In genomic region chr2:7954223-7954622, GRCh38 we compare ENCODE assay signal across 24 cellular contexts.
DNase-seq lines count a peak whose midpoint lies in the region; ATAC-seq, FAIRE-seq and TF ChIP-seq lines count a peak whose summit lies in the region.
"Had no signal": no experiment of that assay in that cellular context is flagged by ENCODE, and none has a peak within 500 bp of the region (broad histone marks: within the 10 kb centered on the region; RNA-seq: fewer than 3 reads in every experiment).

No MANE protein-coding gene starts in this region.

- TF ChIP-seq RAD21 in HepG2 (CRISPR knock-in tag; IDR thresholded peaks at IDR 0.05) (no peak), K562 (CRISPR knock-in tag; conservative IDR thresholded peaks at IDR 0.05 in 1 of 2, IDR thresholded peaks at IDR 0.05 in 1 of 2) (no peak)

- in situ Hi-C loops in HepG2 (cut with HindIII; ENCODE audit: extremely low pct_ligation_motif_present, low pct_unique_long_range_greater_than_20kb) (no loop called here), K562 (cut with MboI) (no loop called here)

- CTCF ChIA-PET in HepG2 (lab: Yijun Ruan, JAX; ENCODE audit: low intra/inter-chr PET ratio, low total read pairs), result no interaction called here
- CTCF ChIA-PET in K562 (lab: Yijun Ruan, JAX; ENCODE audit: low intra/inter-chr PET ratio), result no interaction called here

- POLR2A ChIA-PET in HepG2 (lab: Yijun Ruan, JAX), result no interaction called here
- POLR2A ChIA-PET in K562 (lab: Yijun Ruan, JAX), result no interaction called here

- intact Hi-C loops in HepG2 (cut with micrococcal nuclease; ENCODE audit: unreplicated experiment) (no loop called here), right lobe of liver (cut with DNase I) (no loop called here), K562 (cut with micrococcal nuclease) (no loop called here), left colon (cut with DNase I, micrococcal nuclease) (no loop called here)

- ATAC-seq in HepG2 (no peak), right lobe of liver (no peak), K562 (no peak), left colon (peak; percentile 74)
- ATAC-seq: A549; CD8-positive, alpha-beta T cell had no signal

- H3K9ac ChIP-seq in HepG2 (ENCODE audit: insufficient read depth, low read depth, low read length) (no peak overlapping the region), K562 (ENCODE audit: insufficient read depth in 1 of 2, low read depth in 2 of 2, low read length in 2 of 2) (no peak overlapping the region)
- H3K9ac ChIP-seq: BLaER1 treated with 17β-estradiol and CSF1 and Interleukin-3, amounts not matched to agents 10 nM and 100 nM had no signal

- H2AFZ ChIP-seq in HepG2 (ENCODE audit: low read length) (no peak overlapping the region), K562 (ENCODE audit: low read depth, low read length) (no peak overlapping the region)

- no peak overlapping the region for H3K4me3 Mint-ChIP-seq in activated T-cell treated with anti-CD3 and anti-CD28 coated beads, Interleukin-2, amount 50 U/mL, for 24 hours
- H3K4me3 Mint-ChIP-seq in immature natural killer cell, result no peak overlapping the region
- H3K4me3 Mint-ChIP-seq: B cell; CD4-positive, alpha-beta T cell; CD8-positive, alpha-beta T cell had no signal

- no peak overlapping the region for H3K27ac Mint-ChIP-seq in activated T-cell treated with anti-CD3 and anti-CD28 coated beads, Interleukin-2, amount 50 U/mL, for 24 hours
- H3K27ac Mint-ChIP-seq in immature natural killer cell, result no peak overlapping the region
- H3K27ac Mint-ChIP-seq: B cell; CD4-positive, alpha-beta T cell; CD8-positive, alpha-beta T cell had no signal

- FAIRE-seq in HepG2 (lab: Jason Lieb, UNC), result no peak
- no peak for FAIRE-seq in K562 (lab: Jason Lieb, UNC)
- FAIRE-seq in small intestine (lab: Jason Lieb, UNC), result no peak
- FAIRE-seq: A549, D721Med, G401.6, GM12891, GM19239 had no signal

- DNase-seq in HepG2 (ENCODE audit: low spot score), result no peak
- DNase-seq in right lobe of liver, result no peak
- DNase-seq in K562 (ENCODE audit: extremely low read depth in 1 of 4, low spot score in 3 of 4), result no peak
- DNase-seq in left colon, result peak in 1 of 2 donors; percentile 20
- DNase-seq in small intestine, result peak; percentile 11
- DNase-seq in SKM-1 (lab: John Stamatoyannopoulos, UW; ENCODE audit: unreplicated experiment), result no peak
- no peak for DNase-seq in activated T-cell treated with anti-CD3 and anti-CD28 coated beads, Interleukin-2, amount 50 U/mL, for 24 hours
- no peak for DNase-seq in immature natural killer cell
- DNase-seq: AML-193; Caco-2; Calu3; CD4-positive, alpha-beta T cell; CD8-positive, alpha-beta T cell; DMS79 treated with DMSO at 0.1 percent for 48 hours; GF-D8 had no signal

- TF ChIP-seq POLR2A in HepG2 (IDR thresholded peaks at IDR 0.05; ENCODE audit: insufficient read depth in 1 of 2, low read depth in 2 of 2, low read length in 2 of 2) (no peak), right lobe of liver (IDR thresholded peaks at IDR 0.05) (no peak), K562 (conservative IDR thresholded peaks at IDR 0.05) (no peak)

- no peaks in the 10 kb centered on the region for H3K9me1 ChIP-seq in K562 (ENCODE audit: control insufficient read depth, insufficient read depth, low read length)

- H3K79me2 ChIP-seq in HepG2 (ENCODE audit: insufficient read depth, low read length), result no peaks in the 10 kb centered on the region
- no peaks in the 10 kb centered on the region for H3K79me2 ChIP-seq in K562 (ENCODE audit: control insufficient read depth, insufficient read depth, low read length)

- H3K9me3 ChIP-seq in HepG2 (ENCODE audit: low read length) (no peaks in the 10 kb centered on the region), right lobe of liver (no peaks in the 10 kb centered on the region), K562 (replicated peaks; ENCODE audit: control insufficient read depth, insufficient read depth, low read depth, low read length) (no peaks in the 10 kb centered on the region), small intestine (ENCODE audit: control insufficient read depth, low read depth) (no peaks in the 10 kb centered on the region)
- H3K9me3 ChIP-seq: A549; BLaER1 treated with 17β-estradiol and CSF1 and Interleukin-3, amounts not matched to agents 10 nM and 100 nM; Caco-2 had no signal

- BruUV-seq in HepG2 (replicated peaks; lab: Mats Ljungman, UMichigan) (no TSS peak), K562 (replicated peaks; lab: Mats Ljungman, UMichigan) (no TSS peak)

- H3K4me3 ChIP-seq in HepG2 (replicated peaks in 1 of 3; ENCODE audit: insufficient read depth in 1 of 3, low read depth in 2 of 3, low read length in 3 of 3) (no peak overlapping the region), right lobe of liver (no peak overlapping the region), K562 (no peak overlapping the region), small intestine (ENCODE audit: low read depth in 1 of 2, low read length in 2 of 2) (no peak overlapping the region)
- H3K4me3 ChIP-seq: A549; BLaER1 treated with 17β-estradiol and CSF1 and Interleukin-3, amounts not matched to agents 10 nM and 100 nM had no signal

- WGBS in HepG2 (ENCODE audit: low lambda C conversion rate), result 20% methylated on average over 3 of the region's 3 CpGs
- 31% methylated on average over 2 of the region's 3 CpGs for WGBS in right lobe of liver (ENCODE audit: insufficient coverage, low coverage, low lambda C conversion rate, missing lambda C conversion rate)
- WGBS in K562 (ENCODE audit: insufficient coverage, low coverage, missing lambda C conversion rate), result 0% methylated on average over 3 of the region's 3 CpGs
- WGBS in small intestine, 3 donors, result 39 to 51% (median 45%) methylated on average over 3 of the region's 3 CpGs

- H3K27ac ChIP-seq in HepG2 (ENCODE audit: extremely low read length, insufficient read depth, low read length) (no peak overlapping the region), right lobe of liver (no peak overlapping the region), K562 (ENCODE audit: extremely low read depth, low read depth, low read length) (no peak overlapping the region), small intestine (ENCODE audit: low read depth in 1 of 2, low read length in 1 of 2) (no peak overlapping the region)
- H3K27ac ChIP-seq: 22Rv1; A549; BLaER1 treated with 17β-estradiol and CSF1 and Interleukin-3, amounts not matched to agents 10 nM and 100 nM; C4-2B had no signal

- peaks cover 0 to 47% of the 10 kb centered on the region in 2 experiments; a peak in 3 of 5 replicates for H3K27me3 ChIP-seq in HepG2 (ENCODE audit: control insufficient read depth in 1 of 2, insufficient read depth in 2 of 2, low read length in 2 of 2)
- H3K27me3 ChIP-seq in right lobe of liver, result no peaks in the 10 kb centered on the region
- H3K27me3 ChIP-seq in K562 (ENCODE audit: control insufficient read depth in 2 of 2, insufficient read depth in 2 of 2, low read length in 2 of 2), result peaks cover 0 to 44% of the 10 kb centered on the region in 2 experiments; a peak in 4 of 5 replicates
- no peaks in the 10 kb centered on the region for H3K27me3 ChIP-seq in small intestine (ENCODE audit: control insufficient read depth in 2 of 2, insufficient read depth in 2 of 2, low read length in 2 of 2)
- H3K27me3 ChIP-seq: BLaER1 treated with 17β-estradiol and CSF1 and Interleukin-3, amounts not matched to agents 10 nM and 100 nM had no signal

- no peaks in the 10 kb centered on the region for H3K36me3 Mint-ChIP-seq in activated T-cell treated with anti-CD3 and anti-CD28 coated beads, Interleukin-2, amount 50 U/mL, for 24 hours (ENCODE audit: low read depth)
- H3K36me3 Mint-ChIP-seq in immature natural killer cell, result peaks cover 0 to 13% (median 5%) of the 10 kb centered on the region in 3 donors
- H3K36me3 Mint-ChIP-seq: CD8-positive, alpha-beta T cell had no signal

- H3K4me1 Mint-ChIP-seq in activated T-cell treated with anti-CD3 and anti-CD28 coated beads, Interleukin-2, amount 50 U/mL, for 24 hours (ENCODE audit: low read depth), result no peaks in the 10 kb centered on the region
- no peaks in the 10 kb centered on the region for H3K4me1 Mint-ChIP-seq in immature natural killer cell
- H3K4me1 Mint-ChIP-seq: B cell had no signal

- no peaks in the 10 kb centered on the region for H4K20me1 ChIP-seq in HepG2 (ENCODE audit: insufficient read depth, low read length)
- 0 out of 2 replicates have a peak, but pooled peaks cover 4% of the 10 kb centered on the region for H4K20me1 ChIP-seq in K562 (replicated peaks; ENCODE audit: control insufficient read depth, insufficient read depth, low read length)
- H4K20me1 ChIP-seq: BLaER1 treated with 17β-estradiol and CSF1 and Interleukin-3, amounts not matched to agents 10 nM and 100 nM had no signal

- H3K4me2 ChIP-seq in HepG2 (ENCODE audit: low read depth, low read length), result no peak overlapping the region
- H3K4me2 ChIP-seq in K562 (ENCODE audit: insufficient read depth, low read length), result no peak overlapping the region
- H3K4me2 ChIP-seq: A549; BLaER1 treated with 17β-estradiol and CSF1 and Interleukin-3, amounts not matched to agents 10 nM and 100 nM had no signal

- TF ChIP-seq CTCF in HepG2 (CRISPR knock-in tag; IDR thresholded peaks at IDR 0.05) (no peak), right lobe of liver (IDR thresholded peaks at IDR 0.05) (no peak), K562 (IDR thresholded peaks at IDR 0.05 in 2 of 3, conservative IDR thresholded peaks at IDR 0.05 in 1 of 3; ENCODE audit: insufficient read depth in 2 of 3, low read depth in 1 of 3, low read length in 3 of 3) (no peak)

- H3K4me1 ChIP-seq in HepG2 (ENCODE audit: insufficient read depth, low read length) (peaks cover 14% of the 10 kb centered on the region), right lobe of liver (no peaks in the 10 kb centered on the region), K562 (replicated peaks in 1 of 2; ENCODE audit: control insufficient read depth in 2 of 2, insufficient read depth in 2 of 2, low read length in 2 of 2) (no peaks in the 10 kb centered on the region), small intestine (ENCODE audit: control insufficient read depth in 2 of 2, insufficient read depth in 1 of 2, low read depth in 1 of 2, low read length in 1 of 2) (no peaks in the 10 kb centered on the region)
- H3K4me1 ChIP-seq: A549; BLaER1 treated with 17β-estradiol and CSF1 and Interleukin-3, amounts not matched to agents 10 nM and 100 nM; Caco-2 had no signal

- TF ChIP-seq EP300 in HepG2 (IDR thresholded peaks at IDR 0.05; ENCODE audit: low read depth in 2 of 2, low read length in 2 of 2), result no peak
- TF ChIP-seq EP300 in HepG2 (CRISPR knock-in tag; IDR thresholded peaks at IDR 0.05; ENCODE audit: borderline replicate concordance), result no peak
- TF ChIP-seq EP300 in K562 (IDR thresholded peaks at IDR 0.05; ENCODE audit: low read length), result no peak

- H3K27me3 Mint-ChIP-seq in activated T-cell treated with anti-CD3 and anti-CD28 coated beads, Interleukin-2, amount 50 U/mL, for 24 hours, result no peaks in the 10 kb centered on the region
- peaks cover 0 to 3% (median 2%) of the 10 kb centered on the region in 3 donors for H3K27me3 Mint-ChIP-seq in immature natural killer cell (ENCODE audit: low read depth in 3 of 3)
- H3K27me3 Mint-ChIP-seq: CD4-positive, alpha-beta T cell had no signal

- no peaks in the 10 kb centered on the region for H3K9me3 Mint-ChIP-seq in activated T-cell treated with anti-CD3 and anti-CD28 coated beads, Interleukin-2, amount 50 U/mL, for 24 hours
- H3K9me3 Mint-ChIP-seq in immature natural killer cell, result no peaks in the 10 kb centered on the region
- H3K9me3 Mint-ChIP-seq: CD4-positive, alpha-beta T cell; CD8-positive, alpha-beta T cell had no signal

- H3K36me3 ChIP-seq in HepG2 (replicated peaks in 1 of 2; ENCODE audit: control insufficient read depth in 1 of 2, insufficient read depth in 2 of 2, low read length in 2 of 2), result no peaks in the 10 kb centered on the region
- no peaks in the 10 kb centered on the region for H3K36me3 ChIP-seq in right lobe of liver
- H3K36me3 ChIP-seq in K562 (ENCODE audit: control insufficient read depth, insufficient read depth, low read length), result no peaks in the 10 kb centered on the region
- no peaks in the 10 kb centered on the region for H3K36me3 ChIP-seq in small intestine (ENCODE audit: control insufficient read depth in 2 of 2, insufficient read depth in 2 of 2, low read length in 2 of 2)
- H3K36me3 ChIP-seq: BLaER1 treated with 17β-estradiol and CSF1 and Interleukin-3, amounts not matched to agents 10 nM and 100 nM had no signal

Comparison
In these comparisons a context has a peak if more than half of its experiments do, and no peak if none do; other contexts are left out.
1. Of the 241 proteins assayed by ChIP-seq in both HepG2 and K562: peak only in HepG2: none; only in K562: NFIC; in both: none; in neither: 240.